24 cellular contexts compared by ENCODE assay signal in genomic region chr15:69482686-69483256, GRCh38. TPM values are rescaled to one million over a fixed set of nuclear protein-coding genes. Genes with fewer than 3 reads are reported as not detected.
DNase-seq lines count a peak whose midpoint lies in the region; ATAC-seq and TF ChIP-seq lines count a peak whose summit lies in the region.
"Had no signal": no experiment of that assay in that cellular context is flagged by ENCODE, and none has a peak within 500 bp of the region (broad histone marks: within the 10 kb centered on the region; RNA-seq: fewer than 3 reads in every experiment).

No MANE protein-coding gene starts in this region.

- no peak for ATAC-seq in HG03439 (IDR thresholded peaks at IDR 0.05; ENCODE audit: unreplicated experiment)
- ATAC-seq: activated naive CD4-positive, alpha-beta T cell treated with anti-CD3 and anti-CD28 coated beads, Interleukin-2, amount 50 U/mL, for 72 hours; natural killer cell had no signal

- no peak overlapping the region for H3K27ac Mint-ChIP-seq in MCF 10A (ENCODE audit: low read depth, unreplicated experiment)
- H3K27ac Mint-ChIP-seq: activated B cell treated with CpG ODN at 0.5 μM for 24 hours; activated naive CD4-positive, alpha-beta T cell treated with anti-CD3 and anti-CD28 coated beads, Interleukin-2, amount 50 U/mL, for 72 hours; CD4-positive, alpha-beta T cell had no signal

- peak; percentile 56 to 84 for DNase-seq in breast epithelium (ENCODE audit: low spot score in 2 of 2)
- DNase-seq in MCF 10A (ENCODE audit: unreplicated experiment): no peak
- peak; percentile 37 for DNase-seq in HT-29 (ENCODE audit: low spot score)
- no peak for DNase-seq in cerebellum (ENCODE audit: low spot score)
- DNase-seq in A673 (ENCODE audit: low spot score): no peak
- DNase-seq: activated B cell treated with CpG ODN at 0.5 μM for 24 hours; activated CD4-positive, alpha-beta T cell treated with anti-CD3 and anti-CD28 coated beads, Interleukin-2, amount 50 U/mL, for 4 hours; CD4-positive, alpha-beta T cell; colonic mucosa; effector memory CD4-positive, alpha-beta T cell; foreskin fibroblast; head of caudate nucleus; natural killer cell; NCI-H1048; NCI-H1694 treated with DMSO at 0.1 percent for 48 hours; NCI-H2171 treated with DMSO at 0.1 percent for 48 hours; SHP77; small intestine; stimulated activated CD4-positive, alpha-beta T cell treated with anti-CD3 and anti-CD28 coated beads, Interleukin-1b, Interleukin-23, amount 100 ng/mL, for 48 hours; transverse colon had no signal

- no peaks in the 10 kb centered on the region for H3K27me3 Mint-ChIP-seq in MCF 10A (ENCODE audit: insufficient read depth, unreplicated experiment)
- H3K27me3 Mint-ChIP-seq: CD4-positive, alpha-beta T cell had no signal

- H3K4me3 Mint-ChIP-seq in MCF 10A (ENCODE audit: unreplicated experiment): no peak overlapping the region
- H3K4me3 Mint-ChIP-seq: activated B cell treated with CpG ODN at 0.5 μM for 24 hours; CD4-positive, alpha-beta T cell; natural killer cell had no signal

- POLR2A ChIA-PET in MCF 10A (lab: Yijun Ruan, JAX) (no interaction called here), A673 (lab: Charles Lee; ENCODE audit: low non-redundant PET) (no interaction called here)

- TF ChIP-seq POLR2A in breast epithelium (IDR thresholded peaks at IDR 0.05): no peak

- no TSS peak for BruUV-seq in MCF 10A (replicated peaks; lab: Mats Ljungman, UMichigan)
- no TSS peak for BruUV-seq in A673 (replicated peaks; lab: Mats Ljungman, UMichigan)

- TF ChIP-seq CTCF in breast epithelium (IDR thresholded peaks at IDR 0.05) (no peak), MCF 10A (IDR thresholded peaks at IDR 0.05; ENCODE audit: unreplicated experiment) (no peak), VCaP (conservative IDR thresholded peaks at IDR 0.05) (no peak), A673 (conservative IDR thresholded peaks at IDR 0.05; ENCODE audit: low read depth, low read length) (no peak)

- H3K36me3 ChIP-seq in breast epithelium: no peaks in the 10 kb centered on the region
- no peaks in the 10 kb centered on the region for H3K36me3 ChIP-seq in A673 (ENCODE audit: insufficient read depth, low read length, poor library complexity, severe bottlenecking)
- H3K36me3 ChIP-seq: colonic mucosa, transverse colon had no signal

- H3K9me3 ChIP-seq in breast epithelium (no peaks in the 10 kb centered on the region), A673 (ENCODE audit: low read depth, low read length, poor library complexity, severe bottlenecking) (no peaks in the 10 kb centered on the region)
- H3K9me3 ChIP-seq: colonic mucosa had no signal

- CTCF ChIA-PET in MCF 10A (lab: Yijun Ruan, JAX) (no interaction called here), A673 (lab: Charles Lee) (no interaction called here)

- H3K9me3 Mint-ChIP-seq in MCF 10A (ENCODE audit: unreplicated experiment): no peaks in the 10 kb centered on the region
- H3K9me3 Mint-ChIP-seq: CD4-positive, alpha-beta T cell had no signal

- H3K27me3 ChIP-seq in breast epithelium (no peaks in the 10 kb centered on the region), A673 (replicated peaks; ENCODE audit: insufficient read depth, low read depth, low read length, poor library complexity) (no peaks in the 10 kb centered on the region)
- H3K27me3 ChIP-seq: colonic mucosa, transverse colon had no signal

- no peaks in the 10 kb centered on the region for H3K36me3 Mint-ChIP-seq in MCF 10A (ENCODE audit: insufficient read depth, unreplicated experiment)
- H3K36me3 Mint-ChIP-seq: natural killer cell had no signal

- peaks cover 8% of the 10 kb centered on the region for H3K4me1 Mint-ChIP-seq in MCF 10A (ENCODE audit: insufficient read depth, unreplicated experiment)

- H3K27ac ChIP-seq in breast epithelium (no peak overlapping the region), VCaP (peak overlapping the region; percentile 77), A673 (ENCODE audit: low read depth, low read length, poor library complexity, severe bottlenecking) (no peak overlapping the region)
- H3K27ac ChIP-seq: colonic mucosa, transverse colon had no signal

- H3K4me3 ChIP-seq in breast epithelium: no peak overlapping the region
- H3K4me3 ChIP-seq in A673 (ENCODE audit: low read depth, low read length, poor library complexity, severe bottlenecking): no peak overlapping the region
- H3K4me3 ChIP-seq: colonic mucosa, lung, transverse colon had no signal

- intact Hi-C loops in breast epithelium (cut with DNase I; ENCODE audit: low total_unique reads): loop anchor here (10.0 kb wide), 1 partner anchor 792 kb away; no protein-coding TSS in a partner anchor
- intact Hi-C loops in MCF 10A (cut with micrococcal nuclease): no loop called here
- intact Hi-C loops in A673 (cut with micrococcal nuclease; ENCODE audit: unreplicated experiment): no loop called here

- H3K4me1 ChIP-seq in breast epithelium: peaks cover 0 to 7% of the 10 kb centered on the region in 2 donors
- no peaks in the 10 kb centered on the region for H3K4me1 ChIP-seq in A673 (ENCODE audit: insufficient read depth, low read length, poor library complexity, severe bottlenecking)
- H3K4me1 ChIP-seq: colonic mucosa had no signal

RNA-seq across cellular contexts. Expression of gene RPLP1, which starts 30.2 kb away (rescaled TPM):
- total RNA-seq in breast epithelium: 100 to 1,000 TPM; 624 to 881 (median 805) TPM
- total RNA-seq in MCF 10A (2022): 2,295 and 2,621 TPM in 2 replicates
- total RNA-seq in HT-29 (2014; rRNA removed; shearing (Covaris generic)): 381 and 410 TPM in 2 replicates
- 45.1 TPM for total RNA-seq in cerebellum
- total RNA-seq in A673 (2021): 1,496 and 1,613 TPM in 2 replicates

Comparison
In these comparisons a context has a peak if more than half of its experiments do, and no peak if none do; other contexts are left out.
1. DNase-seq: peak in breast epithelium (2 of 2) and HT-29 (single experiment); none in MCF 10A (single experiment), cerebellum (single experiment) and A673 (single experiment).